ENCODE assay signal across 25 cellular contexts in the genomic region with DNA sequence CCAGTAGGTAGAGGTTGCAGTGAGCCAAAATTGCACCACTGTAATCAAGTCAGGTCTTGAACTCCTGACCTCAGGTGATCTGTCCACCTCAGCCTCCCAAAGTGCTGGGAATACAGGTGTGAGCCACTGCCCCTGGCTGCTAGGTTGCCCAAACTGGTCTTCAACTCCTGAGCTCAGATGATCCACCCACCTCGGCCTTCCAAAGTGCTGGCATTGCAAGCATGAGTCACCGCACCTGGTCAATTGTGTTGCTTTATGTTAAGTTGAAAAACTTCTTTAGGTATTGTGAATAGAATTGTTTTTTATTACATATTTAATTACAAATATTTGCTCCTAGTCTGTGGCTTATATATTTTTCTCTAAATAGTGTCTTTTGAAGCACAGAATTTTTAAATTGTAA.
"Had no signal": no experiment of that assay in that cellular context is flagged by ENCODE, and none has a peak within 500 bp of the region (broad histone marks: within the 10 kb centered on the region; RNA-seq: fewer than 3 reads in every experiment).

No MANE protein-coding gene starts in this region.

- H3K9me3 Mint-ChIP-seq: activated CD4-positive, alpha-beta T cell treated with anti-CD3 and anti-CD28 coated beads, Interleukin-2, amount 10 ng/mL, durations not matched to agents 24 days and 14 days had no signal

- ATAC-seq: activated T-cell treated with anti-CD3 and anti-CD28 coated beads, Interleukin-2, amount 50 U/mL, for 4 hours; T-helper 17 cell had no signal

- H3K27ac Mint-ChIP-seq: activated B cell treated with CpG ODN at 0.5 μM for 24 hours; activated CD4-positive, alpha-beta memory T cell treated with anti-CD3 and anti-CD28 coated beads for 36 hours; activated CD4-positive, alpha-beta T cell treated with anti-CD3 and anti-CD28 coated beads, Interleukin-2, amount 10 ng/mL, durations not matched to agents 24 days and 14 days; activated naive CD8-positive, alpha-beta T cell; brain; T-helper 17 cell had no signal

- H3K36me3 Mint-ChIP-seq: activated CD4-positive, alpha-beta memory T cell treated with anti-CD3 and anti-CD28 coated beads for 36 hours; activated naive CD8-positive, alpha-beta T cell; brain had no signal

- H3K4me3 Mint-ChIP-seq: activated B cell treated with CpG ODN at 0.5 μM for 24 hours; activated CD4-positive, alpha-beta memory T cell treated with anti-CD3 and anti-CD28 coated beads for 36 hours; activated CD4-positive, alpha-beta T cell treated with anti-CD3 and anti-CD28 coated beads, Interleukin-2, amount 10 ng/mL, durations not matched to agents 24 days and 14 days; activated naive CD8-positive, alpha-beta T cell; activated T-cell treated with anti-CD3 and anti-CD28 coated beads, Interleukin-2, amount 50 U/mL, for 4 hours; brain; T-helper 17 cell had no signal

- H3K4me1 Mint-ChIP-seq: activated B cell treated with CpG ODN at 0.5 μM for 24 hours; activated CD4-positive, alpha-beta T cell treated with anti-CD3 and anti-CD28 coated beads, Interleukin-2, amount 10 ng/mL, durations not matched to agents 24 days and 14 days; brain had no signal

- DNase-seq: activated B cell treated with CpG ODN at 0.5 μM for 24 hours; activated CD4-positive, alpha-beta memory T cell treated with anti-CD3 and anti-CD28 coated beads for 36 hours; activated CD4-positive, alpha-beta T cell treated with anti-CD3 and anti-CD28 coated beads for 1 hour; activated CD4-positive, alpha-beta T cell treated with anti-CD3 and anti-CD28 coated beads, Interleukin-2, amount 10 ng/mL, durations not matched to agents 24 days and 14 days; activated CD8-positive, alpha-beta memory T cell treated with anti-CD3 and anti-CD28 coated beads for 24 hours; activated effector memory CD4-positive, alpha-beta T cell treated with anti-CD3 and anti-CD28 coated beads, Interleukin-2, amount 50 U/mL, for 16 hours; activated naive CD4-positive, alpha-beta T cell treated with Interleukin-2 at 50 U/mL for 16 hours; activated T-cell treated with anti-CD3 and anti-CD28 coated beads, Interleukin-2, amount 50 U/mL, for 4 hours; amygdala; cerebellar nuclear complex; MM.1S; NCI-H1105 treated with DMSO at 0.1 percent for 48 hours; NCI-H1436 treated with DMSO at 0.1 percent for 48 hours; NCI-H1930; NCI-H2171; NCI-H2227 treated with DMSO at 0.1 percent for 48 hours; NCI-H446 treated with DMSO at 0.1 percent for 48 hours; NCI-H69; NK-92 treated with Interleukin-12 subunit alpha and Interleukin-12 subunit beta, amount 100 ng/mL, for 24 hours; OCI-M1; SHP77 treated with DMSO at 0.1 percent for 48 hours; T-helper 17 cell; T-helper 9 cell had no signal
